In genomic region chr10:96306516-96306915, GRCh38 we compare ENCODE assay signal across 11 cellular contexts. TPM values are rescaled to one million over a fixed set of nuclear protein-coding genes. Genes with fewer than 3 reads are reported as not detected.
DNase-seq lines count a peak whose midpoint lies in the region; ATAC-seq, FAIRE-seq and TF ChIP-seq lines count a peak whose summit lies in the region.
"Had no signal": no experiment of that assay in that cellular context is flagged by ENCODE, and none has a peak within 500 bp of the region (broad histone marks: within the 10 kb centered on the region; RNA-seq: fewer than 3 reads in every experiment).

No MANE protein-coding gene starts in this region.

- peaks cover 0 to 2% of the 10 kb centered on the region in 2 experiments; a peak in 1 of 4 replicates for H3K27me3 ChIP-seq in GM12878 (replicated peaks in 1 of 2; ENCODE audit: control insufficient read depth in 2 of 2, insufficient read depth in 2 of 2, low read length in 1 of 2)
- peaks cover 0 to 3% (median 2%) of the 10 kb centered on the region in 3 donors for H3K27me3 ChIP-seq in psoas muscle (ENCODE audit: insufficient read depth in 3 of 3, low read length in 2 of 3)
- H3K27me3 ChIP-seq in mesendoderm (ENCODE audit: insufficient read depth, low read length, poor library complexity), result no peaks in the 10 kb centered on the region

- no peak overlapping the region for H3K23ac ChIP-seq in mesendoderm (ENCODE audit: low read length)

- H3K27ac ChIP-seq in GM12878 (ENCODE audit: control insufficient read depth, insufficient read depth) (no peak overlapping the region), psoas muscle (no peak overlapping the region), mesendoderm (ENCODE audit: low read depth, low read length) (no peak overlapping the region)

- H4K5ac ChIP-seq in mesendoderm (ENCODE audit: low read length), result no peak overlapping the region

- RAD21 ChIA-PET in GM12878 (lab: Charles Lee; ENCODE audit: unreplicated experiment), result interaction anchor here (1.0 to 1.5 kb wide), 2 partner anchors 14 to 77 kb away, joined by 3 to 7 read pairs; no protein-coding TSS in a partner anchor

- WGBS in GM12878 (ENCODE audit: insufficient coverage, insufficient replicate concordance, low lambda C conversion rate, missing lambda C conversion rate), result 8% methylated on average over 8 of the region's 8 CpGs
- 30 to 40% (median 31%) methylated on average over 8 of the region's 8 CpGs for WGBS in psoas muscle, 3 donors
- no CpG with 5 or more reads among the region's 8 CpGs for WGBS in mesendoderm (ENCODE audit: extremely low coverage, insufficient coverage, low lambda C conversion rate)

- H3K4me1 ChIP-seq in GM12878 (ENCODE audit: control insufficient read depth, insufficient read depth, low read length), result no peaks in the 10 kb centered on the region
- H3K4me1 ChIP-seq in psoas muscle, result no peaks in the 10 kb centered on the region
- H3K4me1 ChIP-seq in mesendoderm (ENCODE audit: control insufficient read depth, low read depth, low read length), result peaks cover 9% of the 10 kb centered on the region

- in situ Hi-C loops in GM12878 (cut with MboI), result no loop called here

- DNase-seq in GM12865 (ENCODE audit: low read depth) (peak; percentile 29), LHCN-M2 (ENCODE audit: low read depth) (peak; percentile 2), GM12878 (ENCODE audit: low read depth, low spot score) (no peak), psoas muscle (peak; percentile 29 to 73), H54 (ENCODE audit: insufficient read length, low spot score) (no peak), mesendoderm (no peak), SKM-1 (lab: John Stamatoyannopoulos, UW; ENCODE audit: unreplicated experiment) (no peak)
- no peak for DNase-seq in activated CD8-positive, alpha-beta memory T cell treated with anti-CD3 and anti-CD28 coated beads, Interleukin-2, amount 50 U/mL, for 4 hours
- DNase-seq: NCI-H2227 treated with DMSO at 0.1 percent for 48 hours had no signal

- FAIRE-seq in GM12878 (lab: Jason Lieb, UNC), result no peak
- FAIRE-seq in H54 (lab: Jason Lieb, UNC), result no peak

- CTCF ChIA-PET in GM12878 (lab: Yijun Ruan, JAX), result interaction anchor here (0.9 to 1.3 kb wide), 4 partner anchors 30 to 290 kb away, joined by 3 to 5 read pairs (median 4); no protein-coding TSS in a partner anchor

- H3K79me2 ChIP-seq in GM12878 (ENCODE audit: control insufficient read depth, insufficient read depth, low read length) (no peaks in the 10 kb centered on the region), mesendoderm (ENCODE audit: control insufficient read depth, insufficient read depth, low read length) (no peaks in the 10 kb centered on the region)

- POLR2A ChIA-PET in GM12878 (lab: Charles Lee), result interaction anchor here (0.6 kb wide), 1 partner anchor 1698 kb away, joined by 3 read pairs; no protein-coding TSS in a partner anchor

- no peak overlapping the region for H3K18ac ChIP-seq in mesendoderm (ENCODE audit: low read length)

- H4K8ac ChIP-seq in mesendoderm (ENCODE audit: low read depth, low read length), result no peak overlapping the region

- H3K56ac ChIP-seq in mesendoderm (ENCODE audit: low read length), result no peak overlapping the region

- H4K20me1 ChIP-seq in GM12878 (ENCODE audit: control insufficient read depth, insufficient read depth), result no peaks in the 10 kb centered on the region

- H2AK5ac ChIP-seq in mesendoderm (ENCODE audit: low read length), result no peak overlapping the region

- H3K4me2 ChIP-seq in GM12878 (ENCODE audit: control insufficient read depth, insufficient read depth) (no peak overlapping the region), mesendoderm (ENCODE audit: low read length) (no peak overlapping the region)

- TF ChIP-seq POLR2A in GM12878 (IDR thresholded peaks at IDR 0.05; ENCODE audit: low read depth, low read length) (no peak), H54 (IDR thresholded peaks at IDR 0.05; ENCODE audit: low read depth, low read length) (no peak)

- no peaks in the 10 kb centered on the region for H3K36me3 ChIP-seq in GM12878 (ENCODE audit: control insufficient read depth in 2 of 2, insufficient read depth in 2 of 2, low read length in 1 of 2)
- no peaks in the 10 kb centered on the region for H3K36me3 ChIP-seq in psoas muscle (ENCODE audit: insufficient read depth in 1 of 2, low read depth in 1 of 2)
- no peaks in the 10 kb centered on the region for H3K36me3 ChIP-seq in mesendoderm (ENCODE audit: control insufficient read depth, insufficient read depth, low read length)

- no peak overlapping the region for H3K4ac ChIP-seq in mesendoderm (ENCODE audit: low read depth, low read length)

- no peak for TF ChIP-seq RAD21 in GM12878 (IDR thresholded peaks at IDR 0.05; ENCODE audit: insufficient read depth, low read depth, low read length)

- SMC1A ChIA-PET in GM12878 (lab: Charles Lee; ENCODE audit: uncharacterized antibody, unreplicated experiment), result interaction anchor here (0.9 kb wide), 1 partner anchor 77 kb away, joined by 4 read pairs; no protein-coding TSS in a partner anchor

- no peak overlapping the region for H3K9ac ChIP-seq in GM12878 (ENCODE audit: control insufficient read depth, insufficient read depth, low read length)
- H3K9ac ChIP-seq in mesendoderm (ENCODE audit: low read length), result no peak overlapping the region

- H2AFZ ChIP-seq in GM12878 (ENCODE audit: control insufficient read depth, low read depth, low read length), result peak overlapping the region; percentile 55; the same call in 1 of the 2 replicates

- no peak overlapping the region for H2BK15ac ChIP-seq in mesendoderm (replicated peaks; ENCODE audit: low read depth)

- H2BK5ac ChIP-seq in mesendoderm (ENCODE audit: low read length), result no peak overlapping the region

- no peaks in the 10 kb centered on the region for H3K9me3 ChIP-seq in GM12878 (replicated peaks; ENCODE audit: control insufficient read depth, insufficient read depth, low read length)
- no peaks in the 10 kb centered on the region for H3K9me3 ChIP-seq in psoas muscle

- ATAC-seq in GM12878 (peak; percentile 53), psoas muscle (peak; percentile 44 to 80 (median 63))

- no peak for TF ChIP-seq EP300 in GM12878 (IDR thresholded peaks at IDR 0.05; ENCODE audit: borderline replicate concordance in 1 of 2, control insufficient read depth in 1 of 2, low read depth in 2 of 2, low read length in 2 of 2)

- H3K4me3 ChIP-seq in GM12865 (ENCODE audit: low read depth, low read length) (no peak overlapping the region), GM12878 (no peak overlapping the region), psoas muscle (no peak overlapping the region), mesendoderm (ENCODE audit: low read length) (no peak overlapping the region)

- TF ChIP-seq CTCF in GM12865 (IDR thresholded peaks at IDR 0.05; ENCODE audit: insufficient read depth, low read depth, low read length, missing control alignments), result no peak
- no peak for TF ChIP-seq CTCF in GM12878 (IDR thresholded peaks at IDR 0.05 in 2 of 3, conservative IDR thresholded peaks at IDR 0.05 in 1 of 3; ENCODE audit: control insufficient read depth in 2 of 3, extremely low read depth in 1 of 3, insufficient read depth in 1 of 3, low read depth in 3 of 3, low read length in 3 of 3)
- no peak for TF ChIP-seq CTCF in psoas muscle (IDR thresholded peaks at IDR 0.05)

- BruUV-seq in GM12878 (replicated peaks; lab: Mats Ljungman, UMichigan), result no TSS peak

- intact Hi-C loops in GM12878 (cut with micrococcal nuclease; ENCODE audit: unreplicated experiment), result no loop called here
- intact Hi-C loops in psoas muscle (cut with DNase I), result no loop called here

- H2BK120ac ChIP-seq in mesendoderm (ENCODE audit: low read depth, low read length), result no peak overlapping the region

- no peaks in the 10 kb centered on the region for H3K79me1 ChIP-seq in mesendoderm (ENCODE audit: low read length)

RNA-seq across cellular contexts. Expression of gene DNTT, which starts 2.3 kb away (rescaled TPM):
- total RNA-seq in LHCN-M2 (2014; rRNA removed) (not detected in 2 replicates), GM12878 (2014; rRNA removed) (0.06 and 0.11 TPM in 2 replicates), GM12878 (2014; rRNA removed; fragmentation: Illumina TruSeq; extraction: Trizol) (not detected in 2 replicates), GM12878 (2021) (0.10 TPM in 1 of 2 replicates, not detected in the other), psoas muscle (not detected)
- not detected for polyA plus RNA-seq in LHCN-M2 (2012)
- total RNA-seq in GM12878 (2013; cell fraction: nucleolus; rRNA removed), result not detected in 2 replicates
- not detected for polyA plus RNA-seq in GM12878 (2011; ENCODE audit: low read depth)
- polyA plus RNA-seq in GM12878 (2011; rRNA removed) (0.14 TPM in 1 of 2 replicates, not detected in the other), GM12878 (2014; fragmentation: Illumina TruSeq; extraction: Trizol) (0.08 and 0.09 TPM in 2 replicates), GM12878 (2014; fragmentation: Nextera tagmentation; extraction: Ambion mirVana) (under 1 TPM in 1 of 2 experiments, not detected in 1; 0.07 TPM), GM12878 (2014; rRNA removed) (not detected in 2 replicates), GM12878 (2016; fragmentation: Nextera tagmentation; extraction: Ambion mirVana) (under 1 TPM in 1 of 2 experiments, not detected in 1; 0.13 TPM), psoas muscle (under 1 TPM in 1 of 3 donors, not detected in 2; 0.01 TPM)
- polyA plus RNA-seq in GM12878 (2011; cell fraction: cytosol; rRNA removed), result 0.03 TPM in 1 of 2 replicates, not detected in the other
- polyA plus RNA-seq in GM12878 (2011; cell fraction: nucleus; rRNA removed), result not detected in 2 replicates
- polyA plus RNA-seq in GM12878 (2012), result 0.06 and 0.08 TPM in 2 replicates
- not detected in 2 replicates for polyA minus RNA-seq in GM12878 (2011; rRNA and poly(A)+ RNA removed)
- not detected in 2 replicates for polyA minus RNA-seq in GM12878 (2011; cell fraction: cytosol; rRNA and poly(A)+ RNA removed)
- polyA minus RNA-seq in GM12878 (2011; cell fraction: nucleus; rRNA and poly(A)+ RNA removed), result not detected in 2 replicates
- 0.03 TPM for polyA plus RNA-seq in mesendoderm (2013, experiment 1 of 2)
- 0.03 TPM for polyA plus RNA-seq in mesendoderm (2013, experiment 2 of 2)
- total RNA-seq: fibroblast of villous mesenchyme, skeletal muscle tissue had no signal

RNA-seq across cellular contexts. Expression of gene BLNK, which starts 35.1 kb away (rescaled TPM):
- total RNA-seq in LHCN-M2 (2014; rRNA removed) (not detected in 2 replicates), GM12878 (2014; rRNA removed) (113 and 114 TPM in 2 replicates), GM12878 (2014; rRNA removed; fragmentation: Illumina TruSeq; extraction: Trizol) (121 and 122 TPM in 2 replicates), GM12878 (2021) (103 and 107 TPM in 2 replicates), psoas muscle (1 to 10 TPM; 1.1 to 3.7 (median 1.2) TPM)
- polyA plus RNA-seq in LHCN-M2 (2012), result not detected
- total RNA-seq in GM12878 (2013; cell fraction: nucleolus; rRNA removed), result 275 and 310 TPM in 2 replicates
- 81.4 TPM for polyA plus RNA-seq in GM12878 (2011; ENCODE audit: low read depth)
- polyA plus RNA-seq in GM12878 (2011; rRNA removed) (58.9 and 84.8 TPM in 2 replicates), GM12878 (2014; fragmentation: Illumina TruSeq; extraction: Trizol) (156 and 162 TPM in 2 replicates), GM12878 (2014; fragmentation: Nextera tagmentation; extraction: Ambion mirVana) (100 to 1,000 TPM; 165 to 201 TPM), GM12878 (2014; rRNA removed) (75.0 and 79.5 TPM in 2 replicates), GM12878 (2016; fragmentation: Nextera tagmentation; extraction: Ambion mirVana) (100 to 1,000 TPM; 156 to 158 TPM), psoas muscle (under 1 TPM; 0.15 to 0.25 (median 0.22) TPM)
- 43.9 and 56.1 TPM in 2 replicates for polyA plus RNA-seq in GM12878 (2011; cell fraction: cytosol; rRNA removed)
- polyA plus RNA-seq in GM12878 (2011; cell fraction: nucleus; rRNA removed), result 198 and 209 TPM in 2 replicates
- 105 and 141 TPM in 2 replicates for polyA plus RNA-seq in GM12878 (2012)
- polyA minus RNA-seq in GM12878 (2011; rRNA and poly(A)+ RNA removed), result 60.2 and 69.3 TPM in 2 replicates
- polyA minus RNA-seq in GM12878 (2011; cell fraction: cytosol; rRNA and poly(A)+ RNA removed), result 31.5 and 35.9 TPM in 2 replicates
- polyA minus RNA-seq in GM12878 (2011; cell fraction: nucleus; rRNA and poly(A)+ RNA removed), result 126 and 166 TPM in 2 replicates
- not detected for polyA plus RNA-seq in mesendoderm (2013, experiment 1 of 2)
- not detected for polyA plus RNA-seq in mesendoderm (2013, experiment 2 of 2)
- total RNA-seq: fibroblast of villous mesenchyme had no signal

RNA-seq across cellular contexts. Expression of gene OPALIN, which starts 52.3 kb away (rescaled TPM):
- total RNA-seq in LHCN-M2 (2014; rRNA removed) (not detected in 2 replicates), GM12878 (2014; rRNA removed) (not detected in 2 replicates), GM12878 (2014; rRNA removed; fragmentation: Illumina TruSeq; extraction: Trizol) (not detected in 2 replicates), GM12878 (2021) (not detected in 2 replicates), psoas muscle (not detected)
- polyA plus RNA-seq in LHCN-M2 (2012), result not detected
- not detected in 2 replicates for total RNA-seq in GM12878 (2013; cell fraction: nucleolus; rRNA removed)
- polyA plus RNA-seq in GM12878 (2011; ENCODE audit: low read depth), result not detected
- polyA plus RNA-seq in GM12878 (2011; rRNA removed) (not detected in 2 replicates), GM12878 (2014; fragmentation: Illumina TruSeq; extraction: Trizol) (not detected in 2 replicates), GM12878 (2014; fragmentation: Nextera tagmentation; extraction: Ambion mirVana) (not detected), GM12878 (2014; rRNA removed) (not detected in 2 replicates), GM12878 (2016; fragmentation: Nextera tagmentation; extraction: Ambion mirVana) (not detected), psoas muscle (under 1 TPM in 1 of 3 donors, not detected in 2; 0.17 TPM)
- not detected in 2 replicates for polyA plus RNA-seq in GM12878 (2011; cell fraction: cytosol; rRNA removed)
- not detected in 2 replicates for polyA plus RNA-seq in GM12878 (2011; cell fraction: nucleus; rRNA removed)
- not detected in 2 replicates for polyA plus RNA-seq in GM12878 (2012)
- not detected in 2 replicates for polyA minus RNA-seq in GM12878 (2011; rRNA and poly(A)+ RNA removed)
- polyA minus RNA-seq in GM12878 (2011; cell fraction: cytosol; rRNA and poly(A)+ RNA removed), result not detected in 2 replicates
- polyA minus RNA-seq in GM12878 (2011; cell fraction: nucleus; rRNA and poly(A)+ RNA removed), result not detected in 2 replicates
- polyA plus RNA-seq in mesendoderm (2013, experiment 1 of 2), result not detected
- 0.03 TPM for polyA plus RNA-seq in mesendoderm (2013, experiment 2 of 2)
- total RNA-seq: fibroblast of villous mesenchyme, skeletal muscle tissue had no signal

Comparison
In these comparisons a context has a peak if more than half of its experiments do, and no peak if none do; other contexts are left out.
1. DNase-seq: peak in GM12865 (single experiment), LHCN-M2 (single experiment) and psoas muscle (2 of 2); none in GM12878 (single experiment), H54 (single experiment), activated CD8-positive, alpha-beta memory T cell treated with anti-CD3 and anti-CD28 coated beads, Interleukin-2, amount 50 U/mL, for 4 hours (single experiment), mesendoderm (single experiment) and SKM-1 (single experiment).
2. RNA of gene BLNK, which starts 35.1 kb away (total RNA-seq): 103 to 310 TPM in GM12878; 1.1 to 3.7 TPM in psoas muscle and not detected in LHCN-M2; every median in the first group is over 10 times any median in the second.